In genomic region chr1:153565529-153566374, GRCh38 we compare ENCODE assay signal across 9 cellular contexts. TPM values are rescaled to one million over a fixed set of nuclear protein-coding genes. Genes with fewer than 3 reads are reported as not detected.
A peak's percentile ranks its signal among the peaks of the same experiment; 100 is the strongest.
DNase-seq lines count a peak whose midpoint lies in the region; ATAC-seq and TF ChIP-seq lines count a peak whose summit lies in the region.
"Had no signal": no experiment of that assay in that cellular context is flagged by ENCODE, and none has a peak within 500 bp of the region (broad histone marks: within the 10 kb centered on the region; RNA-seq: fewer than 3 reads in every experiment).

Gene S100A2 (minus strand): TSS chr1:153565844. CDS start chr1:153563877, 1,967 bp downstream.

- intact Hi-C loops in activated CD4-positive, alpha-beta memory T cell treated with anti-CD3 and anti-CD28 coated beads for 36 hours (cut with micrococcal nuclease): loop anchor here (1.0 to 5.0 kb wide), 4 partner anchors 20 to 162 kb away; partner anchors contain the start of genes INTS3, S100A4 and SNAPIN
- intact Hi-C loops in naive thymus-derived CD4-positive, alpha-beta T cell (cut with micrococcal nuclease): loop anchor here (5.0 kb wide), 2 partner anchors 52 to 182 kb away; partner anchors contain the start of gene S100A14 (in 1 of the 2)
- intact Hi-C loops in tibial artery (cut with DNase I; ENCODE audit: low total_unique reads): loop anchor here (5.0 kb wide), 1 partner anchor 107 kb away; the partner anchor contains the start of gene ILF2

- POLR2A ChIA-PET in activated CD4-positive, alpha-beta memory T cell treated with anti-CD3 and anti-CD28 coated beads for 36 hours (lab: Charles Lee): interaction anchor here (0.6 to 6.3 kb wide), 8 partner anchors 15 to 69 kb away, joined by 3 to 50 read pairs (median 10); partner anchors contain the start of genes CHTOP, S100A4 and S100A6
- POLR2A ChIA-PET in naive thymus-derived CD4-positive, alpha-beta T cell (lab: Charles Lee): interaction anchor here (0.7 to 2.0 kb wide), 6 partner anchors 17 to 876 kb away, joined by 3 to 16 read pairs (median 9); partner anchors contain the start of genes S100A5 and S100A6

- H3K36me3 ChIP-seq in naive thymus-derived CD4-positive, alpha-beta T cell (ENCODE audit: control insufficient read depth in 2 of 3, insufficient read depth in 3 of 3, low read length in 3 of 3): no peaks in the 10 kb centered on the region
- H3K36me3 ChIP-seq in tibial artery: no peaks in the 10 kb centered on the region

- H3K4me1 Mint-ChIP-seq in activated CD4-positive, alpha-beta memory T cell treated with anti-CD3 and anti-CD28 coated beads for 36 hours (ENCODE audit: low read depth): peaks cover 48% of the 10 kb centered on the region
- peaks cover 25 to 36% (median 28%) of the 10 kb centered on the region in 7 donors for H3K4me1 Mint-ChIP-seq in naive thymus-derived CD4-positive, alpha-beta T cell

- H3K4me1 ChIP-seq in naive thymus-derived CD4-positive, alpha-beta T cell (ENCODE audit: control insufficient read depth in 2 of 2, insufficient read depth in 2 of 2, low read length in 2 of 2): peaks cover 12 to 13% of the 10 kb centered on the region in 2 donors
- H3K4me1 ChIP-seq in tibial artery: peaks cover 15 to 43% (median 39%) of the 10 kb centered on the region in 4 donors
- H3K4me1 ChIP-seq: parathyroid adenoma had no signal

- ATAC-seq in GM18498 (IDR thresholded peaks at IDR 0.05; ENCODE audit: unreplicated experiment): peak; percentile 55
- ATAC-seq in naive thymus-derived CD4-positive, alpha-beta T cell: peak; percentile 69

- no peaks in the 10 kb centered on the region for H3K9me3 Mint-ChIP-seq in activated CD4-positive, alpha-beta memory T cell treated with anti-CD3 and anti-CD28 coated beads for 36 hours
- H3K9me3 Mint-ChIP-seq in naive thymus-derived CD4-positive, alpha-beta T cell: no peaks in the 10 kb centered on the region

- no peaks in the 10 kb centered on the region for H3K9me3 ChIP-seq in naive thymus-derived CD4-positive, alpha-beta T cell (ENCODE audit: control insufficient read depth in 2 of 3, low read length in 3 of 3)
- H3K9me3 ChIP-seq in tibial artery: no peaks in the 10 kb centered on the region

- H3K27ac ChIP-seq in epithelial cell of prostate: peak within 1 kb of the TSS; percentile 100
- H3K27ac ChIP-seq in naive thymus-derived CD4-positive, alpha-beta T cell (ENCODE audit: low read depth, low read length): peak within 1 kb of the TSS; percentile 17
- H3K27ac ChIP-seq in tibial artery: peak within 1 kb of the TSS; percentile 94 to 95
- H3K27ac ChIP-seq: parathyroid adenoma had no signal

- no peak for TF ChIP-seq CTCF in tibial artery (IDR thresholded peaks at IDR 0.05)

- no peaks in the 10 kb centered on the region for H3K27me3 Mint-ChIP-seq in activated CD4-positive, alpha-beta memory T cell treated with anti-CD3 and anti-CD28 coated beads for 36 hours
- no peaks in the 10 kb centered on the region for H3K27me3 Mint-ChIP-seq in naive thymus-derived CD4-positive, alpha-beta T cell

- peak within 1 kb of the TSS; percentile 97 for H3K27ac Mint-ChIP-seq in activated CD4-positive, alpha-beta memory T cell treated with anti-CD3 and anti-CD28 coated beads for 36 hours
- peak within 1 kb of the TSS; percentile 56 to 98 (median 85) for H3K27ac Mint-ChIP-seq in naive thymus-derived CD4-positive, alpha-beta T cell

- no peak within 1 kb of the TSS for H3K4me3 ChIP-seq in naive thymus-derived CD4-positive, alpha-beta T cell (ENCODE audit: low read length)
- H3K4me3 ChIP-seq in tibial artery: peak within 1 kb of the TSS in 1 of 2 donors; percentile 15

- CTCF ChIA-PET in activated CD4-positive, alpha-beta memory T cell treated with anti-CD3 and anti-CD28 coated beads for 36 hours (lab: Charles Lee): interaction anchor here (1.0 to 2.4 kb wide), 8 partner anchors 21 to 68 kb away, joined by 3 to 45 read pairs (median 8); partner anchors contain the start of genes CHTOP, S100A4 and S100A6
- CTCF ChIA-PET in naive thymus-derived CD4-positive, alpha-beta T cell (lab: Charles Lee): interaction anchor here (0.6 to 4.1 kb wide), 4 partner anchors 32 to 359 kb away, joined by 4 to 31 read pairs (median 10); no protein-coding TSS in a partner anchor

- H3K4me3 Mint-ChIP-seq in activated CD4-positive, alpha-beta memory T cell treated with anti-CD3 and anti-CD28 coated beads for 36 hours: peak within 1 kb of the TSS; percentile 71
- peak within 1 kb of the TSS in 7 of 10 donors; percentile 32 to 81 (median 56) for H3K4me3 Mint-ChIP-seq in naive thymus-derived CD4-positive, alpha-beta T cell

- no peaks in the 10 kb centered on the region for H3K27me3 ChIP-seq in naive thymus-derived CD4-positive, alpha-beta T cell (ENCODE audit: control insufficient read depth in 2 of 2, insufficient read depth in 2 of 2, low read length in 2 of 2)
- H3K27me3 ChIP-seq in tibial artery: no peaks in the 10 kb centered on the region

- DNase-seq in A172 (ENCODE audit: low spot score): peak; percentile 97
- DNase-seq in NCI-H2029 (lab: John Stamatoyannopoulos, UW): peak; percentile 69
- peak; percentile 79 for DNase-seq in activated CD4-positive, alpha-beta memory T cell treated with anti-CD3 and anti-CD28 coated beads for 36 hours
- DNase-seq in epithelial cell of prostate (ENCODE audit: low read depth, low spot score): peak; percentile 99
- peak in 1 of 9 donors; percentile 48 for DNase-seq in naive thymus-derived CD4-positive, alpha-beta T cell
- peak; percentile 79 to 89 for DNase-seq in tibial artery
- DNase-seq in GM19240 (ENCODE audit: insufficient read length, low spot score): no peak

- no peaks in the 10 kb centered on the region for H3K36me3 Mint-ChIP-seq in activated CD4-positive, alpha-beta memory T cell treated with anti-CD3 and anti-CD28 coated beads for 36 hours
- H3K36me3 Mint-ChIP-seq in naive thymus-derived CD4-positive, alpha-beta T cell: no peaks in the 10 kb centered on the region

RNA-seq across cellular contexts. Expression of gene S100A2, which starts in this region (rescaled TPM):
- total RNA-seq in A172 (2014; rRNA removed; shearing (Covaris generic)): 41.3 and 63.0 TPM in 2 replicates
- 1 to 10 TPM; 3.5 to 5.3 TPM for total RNA-seq in activated CD4-positive, alpha-beta memory T cell treated with anti-CD3 and anti-CD28 coated beads for 36 hours
- 1 to 10 TPM in 1 of 5 experiments, not detected in 4; 1.1 TPM for total RNA-seq in naive thymus-derived CD4-positive, alpha-beta T cell
- polyA plus RNA-seq in naive thymus-derived CD4-positive, alpha-beta T cell: not detected

Comparison
In these comparisons a context has a peak if more than half of its experiments do, and no peak if none do; other contexts are left out.
1. H3K27ac ChIP-seq: peak in every context shown above with its lines; median percentile 100 in epithelial cell of prostate; 94 in tibial artery; 17 in naive thymus-derived CD4-positive, alpha-beta T cell.